In the genomic region with DNA sequence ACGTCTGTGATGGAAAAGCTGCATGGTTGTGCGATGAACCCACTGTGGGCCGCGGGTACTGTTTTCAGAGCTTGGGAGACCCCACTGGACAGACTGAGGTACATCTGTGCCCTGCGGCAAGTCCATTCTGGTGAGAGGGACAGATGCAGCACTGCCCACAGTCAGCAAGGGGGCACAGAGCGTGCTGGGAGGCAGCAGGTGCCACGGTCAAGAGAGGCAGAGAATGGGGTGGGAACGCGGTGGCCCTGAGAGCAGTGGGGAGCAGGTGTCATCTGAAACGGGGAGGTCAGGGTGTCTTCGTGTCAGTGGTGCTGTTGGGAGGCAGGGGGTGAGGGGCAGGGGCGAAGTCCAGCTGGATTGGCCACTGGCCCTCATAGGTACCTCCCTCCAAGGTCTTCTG, we compare ENCODE assay signal across 15 cellular contexts. TPM values are rescaled to one million over a fixed set of nuclear protein-coding genes. Genes with fewer than 3 reads are reported as not detected.
DNase-seq lines count a peak whose midpoint lies in the region; ATAC-seq and TF ChIP-seq lines count a peak whose summit lies in the region.
"Had no signal": no experiment of that assay in that cellular context is flagged by ENCODE, and none has a peak within 500 bp of the region (broad histone marks: within the 10 kb centered on the region; RNA-seq: fewer than 3 reads in every experiment).

No MANE protein-coding gene starts in this region.

- peaks cover 5% of the 10 kb centered on the region for H4K20me1 ChIP-seq in neural progenitor cell (ENCODE audit: low read depth)

- H3K27me3 ChIP-seq in CD4-positive, CD25-positive, alpha-beta regulatory T cell (ENCODE audit: control insufficient read depth, insufficient read depth, low read length): no peaks in the 10 kb centered on the region
- no peaks in the 10 kb centered on the region for H3K27me3 ChIP-seq in effector memory CD4-positive, alpha-beta T cell (replicated peaks; ENCODE audit: control insufficient read depth, insufficient read depth, low read length, poor library complexity, severe bottlenecking)
- no peaks in the 10 kb centered on the region for H3K27me3 ChIP-seq in neural progenitor cell
- H3K27me3 ChIP-seq: Peyer's patch had no signal

- H3K79me2 ChIP-seq in neural progenitor cell (ENCODE audit: low read depth): no peaks in the 10 kb centered on the region

- H3K4me3 ChIP-seq in CD4-positive, CD25-positive, alpha-beta regulatory T cell (ENCODE audit: low read depth, low read length): no peak overlapping the region
- no peak overlapping the region for H3K4me3 ChIP-seq in effector memory CD4-positive, alpha-beta T cell (ENCODE audit: insufficient read depth, low read depth, low read length, poor library complexity, severe bottlenecking)
- H3K4me3 ChIP-seq in neural progenitor cell: no peak overlapping the region
- H3K4me3 ChIP-seq: GM23338, K562, Peyer's patch had no signal

- H3K27ac Mint-ChIP-seq in activated CD4-positive, alpha-beta memory T cell treated with anti-CD3 and anti-CD28 coated beads, Interleukin-2, amount 10 ng/mL, durations not matched to agents 7 days and 5 days: peak overlapping the region; percentile 26
- no peak overlapping the region for H3K27ac Mint-ChIP-seq in activated CD4-positive, alpha-beta memory T cell treated with anti-CD3 and anti-CD28 coated beads for 36 hours
- peak overlapping the region; percentile 65 to 69 (median 69) for H3K27ac Mint-ChIP-seq in CD4-positive, CD25-positive, alpha-beta regulatory T cell
- peak overlapping the region; percentile 60 for H3K27ac Mint-ChIP-seq in neural progenitor cell
- H3K27ac Mint-ChIP-seq: GM23338 had no signal

- TF ChIP-seq CTCF in neural progenitor cell (IDR thresholded peaks at IDR 0.05): no peak

- H3K4me3 Mint-ChIP-seq in activated CD4-positive, alpha-beta memory T cell treated with anti-CD3 and anti-CD28 coated beads, Interleukin-2, amount 10 ng/mL, durations not matched to agents 7 days and 5 days: no peak overlapping the region
- H3K4me3 Mint-ChIP-seq in activated CD4-positive, alpha-beta memory T cell treated with anti-CD3 and anti-CD28 coated beads for 36 hours: no peak overlapping the region
- no peak overlapping the region for H3K4me3 Mint-ChIP-seq in CD4-positive, CD25-positive, alpha-beta regulatory T cell
- no peak overlapping the region for H3K4me3 Mint-ChIP-seq in neural progenitor cell
- H3K4me3 Mint-ChIP-seq: GM23338 had no signal

- H3K9me3 Mint-ChIP-seq in activated CD4-positive, alpha-beta memory T cell treated with anti-CD3 and anti-CD28 coated beads, Interleukin-2, amount 10 ng/mL, durations not matched to agents 7 days and 5 days: no peaks in the 10 kb centered on the region
- H3K9me3 Mint-ChIP-seq in activated CD4-positive, alpha-beta memory T cell treated with anti-CD3 and anti-CD28 coated beads for 36 hours: no peaks in the 10 kb centered on the region
- H3K9me3 Mint-ChIP-seq in CD4-positive, CD25-positive, alpha-beta regulatory T cell: no peaks in the 10 kb centered on the region
- no peaks in the 10 kb centered on the region for H3K9me3 Mint-ChIP-seq in neural progenitor cell
- H3K9me3 Mint-ChIP-seq: GM23338 had no signal

- H3K36me3 ChIP-seq in CD4-positive, CD25-positive, alpha-beta regulatory T cell (ENCODE audit: control insufficient read depth, insufficient read depth, low read length): peaks cover 55% of the 10 kb centered on the region
- peaks cover 45% of the 10 kb centered on the region for H3K36me3 ChIP-seq in effector memory CD4-positive, alpha-beta T cell (ENCODE audit: control insufficient read depth, insufficient read depth, low read length)
- H3K36me3 ChIP-seq in neural progenitor cell: no peaks in the 10 kb centered on the region

- H3K9ac ChIP-seq in neural progenitor cell: no peak overlapping the region

- POLR2A ChIA-PET in activated CD4-positive, alpha-beta memory T cell treated with anti-CD3 and anti-CD28 coated beads, Interleukin-2, amount 10 ng/mL, durations not matched to agents 7 days and 5 days (lab: Charles Lee): interaction anchor here (1.8 kb wide), 1 partner anchor 32 kb away, joined by 5 read pairs; a partner anchor contains a TSS
- POLR2A ChIA-PET in activated CD4-positive, alpha-beta memory T cell treated with anti-CD3 and anti-CD28 coated beads for 36 hours (lab: Charles Lee): no interaction called here

- no peaks in the 10 kb centered on the region for H3F3A ChIP-seq in neural progenitor cell (ENCODE audit: low read depth)

- H3K36me3 Mint-ChIP-seq in activated CD4-positive, alpha-beta memory T cell treated with anti-CD3 and anti-CD28 coated beads, Interleukin-2, amount 10 ng/mL, durations not matched to agents 7 days and 5 days (ENCODE audit: low read depth): peaks cover 42% of the 10 kb centered on the region
- peaks cover 20% of the 10 kb centered on the region for H3K36me3 Mint-ChIP-seq in activated CD4-positive, alpha-beta memory T cell treated with anti-CD3 and anti-CD28 coated beads for 36 hours
- H3K36me3 Mint-ChIP-seq in CD4-positive, CD25-positive, alpha-beta regulatory T cell: peaks cover 18% of the 10 kb centered on the region
- H3K36me3 Mint-ChIP-seq in neural progenitor cell: no peaks in the 10 kb centered on the region

- DNase-seq in activated CD4-positive, alpha-beta memory T cell treated with anti-CD3 and anti-CD28 coated beads, Interleukin-2, amount 10 ng/mL, durations not matched to agents 7 days and 5 days: no peak
- no peak for DNase-seq in activated CD4-positive, alpha-beta memory T cell treated with anti-CD3 and anti-CD28 coated beads for 36 hours
- no peak for DNase-seq in CD4-positive, CD25-positive, alpha-beta regulatory T cell
- DNase-seq in effector memory CD4-positive, alpha-beta T cell: no peak
- DNase-seq in neural progenitor cell (ENCODE audit: low spot score): no peak
- no peak for DNase-seq in activated gamma-delta T cell treated with Interleukin-2 at 50 U/mL for 16 hours
- DNase-seq in stimulated activated CD4-positive, alpha-beta T cell treated with anti-CD3 and anti-CD28 coated beads, Interleukin-12 subunit alpha, Interleukin-12 subunit beta, amount 100 ng/mL, for 4 hours: no peak
- DNase-seq: NCI-H1436 treated with DMSO at 0.1 percent for 48 hours, NCI-H2081 treated with DMSO at 0.1 percent for 48 hours, NCI-H524 had no signal

- no peak for ATAC-seq in CD4-positive, CD25-positive, alpha-beta regulatory T cell (ENCODE audit: low read depth in 2 of 2)
- ATAC-seq in activated CD4-positive, CD25-positive, alpha-beta regulatory T cell treated with anti-CD3 and anti-CD28 coated beads, Interleukin-2, amount 50 U/mL, for 24 hours: no peak
- ATAC-seq: GM23338, K562 had no signal

- H3K4me1 Mint-ChIP-seq in activated CD4-positive, alpha-beta memory T cell treated with anti-CD3 and anti-CD28 coated beads, Interleukin-2, amount 10 ng/mL, durations not matched to agents 7 days and 5 days: peaks cover 42% of the 10 kb centered on the region
- peaks cover 35% of the 10 kb centered on the region for H3K4me1 Mint-ChIP-seq in activated CD4-positive, alpha-beta memory T cell treated with anti-CD3 and anti-CD28 coated beads for 36 hours (ENCODE audit: low read depth)
- peaks cover 9 to 49% (median 26%) of the 10 kb centered on the region in 4 donors for H3K4me1 Mint-ChIP-seq in CD4-positive, CD25-positive, alpha-beta regulatory T cell
- peaks cover 6% of the 10 kb centered on the region for H3K4me1 Mint-ChIP-seq in neural progenitor cell

- H3K27ac ChIP-seq in CD4-positive, CD25-positive, alpha-beta regulatory T cell (ENCODE audit: insufficient read depth, low read length, poor library complexity, severe bottlenecking): no peak overlapping the region
- H3K27ac ChIP-seq in effector memory CD4-positive, alpha-beta T cell (ENCODE audit: insufficient read depth, low read length, poor library complexity, severe bottlenecking): peak overlapping the region; percentile 18
- H3K27ac ChIP-seq in neural progenitor cell: no peak overlapping the region
- H3K27ac ChIP-seq: HL-60, Peyer's patch had no signal

- no peaks in the 10 kb centered on the region for H3K9me3 ChIP-seq in CD4-positive, CD25-positive, alpha-beta regulatory T cell (ENCODE audit: control insufficient read depth in 2 of 2, low read length in 2 of 2)
- H3K9me3 ChIP-seq in effector memory CD4-positive, alpha-beta T cell (ENCODE audit: control insufficient read depth, low read length): no peaks in the 10 kb centered on the region
- H3K9me3 ChIP-seq in neural progenitor cell (ENCODE audit: low read depth): no peaks in the 10 kb centered on the region
- H3K9me3 ChIP-seq: Peyer's patch had no signal

- intact Hi-C loops in activated CD4-positive, alpha-beta memory T cell treated with anti-CD3 and anti-CD28 coated beads for 36 hours (cut with micrococcal nuclease): loop anchor here (10.0 kb wide), 1 partner anchor 230 kb away; no protein-coding TSS in a partner anchor

- CTCF ChIA-PET in activated CD4-positive, alpha-beta memory T cell treated with anti-CD3 and anti-CD28 coated beads, Interleukin-2, amount 10 ng/mL, durations not matched to agents 7 days and 5 days (lab: Charles Lee): interaction anchor here (1.3 to 2.0 kb wide), 4 partner anchors 9 to 36 kb away, joined by 3 to 9 read pairs (median 4); a partner anchor contains a TSS
- CTCF ChIA-PET in activated CD4-positive, alpha-beta memory T cell treated with anti-CD3 and anti-CD28 coated beads for 36 hours (lab: Charles Lee): interaction anchor here (2.5 to 6.2 kb wide), 2 partner anchors 9 to 36 kb away, joined by 10 to 55 read pairs; no protein-coding TSS in a partner anchor

- no peaks in the 10 kb centered on the region for H3K27me3 Mint-ChIP-seq in activated CD4-positive, alpha-beta memory T cell treated with anti-CD3 and anti-CD28 coated beads, Interleukin-2, amount 10 ng/mL, durations not matched to agents 7 days and 5 days
- H3K27me3 Mint-ChIP-seq in activated CD4-positive, alpha-beta memory T cell treated with anti-CD3 and anti-CD28 coated beads for 36 hours: no peaks in the 10 kb centered on the region
- peaks cover 4% of the 10 kb centered on the region for H3K27me3 Mint-ChIP-seq in CD4-positive, CD25-positive, alpha-beta regulatory T cell
- peaks cover 4% of the 10 kb centered on the region for H3K27me3 Mint-ChIP-seq in neural progenitor cell (ENCODE audit: insufficient read depth, low read depth)

- H3K4me1 ChIP-seq in CD4-positive, CD25-positive, alpha-beta regulatory T cell (ENCODE audit: control insufficient read depth, insufficient read depth, low read length, poor library complexity, severe bottlenecking): peaks cover 30% of the 10 kb centered on the region
- H3K4me1 ChIP-seq in effector memory CD4-positive, alpha-beta T cell (ENCODE audit: control insufficient read depth, insufficient read depth, low read length, poor library complexity, severe bottlenecking): peaks cover 27% of the 10 kb centered on the region
- no peaks in the 10 kb centered on the region for H3K4me1 ChIP-seq in neural progenitor cell

- no peak overlapping the region for H3K4me2 ChIP-seq in neural progenitor cell
- H3K4me2 ChIP-seq: GM23338 had no signal

- H2AFZ ChIP-seq in neural progenitor cell (replicated peaks): no peak overlapping the region
- H2AFZ ChIP-seq: GM23338 had no signal

RNA-seq across cellular contexts. Expression of a gene that starts 32.0 kb away (rescaled TPM):
- total RNA-seq in activated CD4-positive, alpha-beta memory T cell treated with anti-CD3 and anti-CD28 coated beads, Interleukin-2, amount 10 ng/mL, durations not matched to agents 7 days and 5 days: 10 to 100 TPM; 38.5 to 41.0 TPM
- 10 to 100 TPM; 33.2 to 34.9 TPM for total RNA-seq in activated CD4-positive, alpha-beta memory T cell treated with anti-CD3 and anti-CD28 coated beads for 36 hours
- total RNA-seq in CD4-positive, CD25-positive, alpha-beta regulatory T cell: 42.5 TPM
- 10 to 100 TPM; 19.8 to 34.0 (median 23.0) TPM for polyA plus RNA-seq in CD4-positive, CD25-positive, alpha-beta regulatory T cell
- total RNA-seq in neural progenitor cell (ENCODE audit: low replicate concordance): 9.8 and 10.6 TPM in 2 replicates

RNA-seq across cellular contexts. Expression of a gene that starts 56.4 kb away (rescaled TPM):
- 10 to 100 TPM; 68.7 to 73.4 TPM for total RNA-seq in activated CD4-positive, alpha-beta memory T cell treated with anti-CD3 and anti-CD28 coated beads, Interleukin-2, amount 10 ng/mL, durations not matched to agents 7 days and 5 days
- total RNA-seq in activated CD4-positive, alpha-beta memory T cell treated with anti-CD3 and anti-CD28 coated beads for 36 hours: 10 to 100 TPM; 54.4 to 55.0 TPM
- total RNA-seq in CD4-positive, CD25-positive, alpha-beta regulatory T cell: 105 TPM
- 10 to 100 TPM; 75.5 to 94.3 (median 81.5) TPM for polyA plus RNA-seq in CD4-positive, CD25-positive, alpha-beta regulatory T cell
- 53.6 and 80.6 TPM in 2 replicates for total RNA-seq in neural progenitor cell (ENCODE audit: low replicate concordance)
